Comparison of ENCODE assay signal across 7 cellular contexts in the genomic region with DNA sequence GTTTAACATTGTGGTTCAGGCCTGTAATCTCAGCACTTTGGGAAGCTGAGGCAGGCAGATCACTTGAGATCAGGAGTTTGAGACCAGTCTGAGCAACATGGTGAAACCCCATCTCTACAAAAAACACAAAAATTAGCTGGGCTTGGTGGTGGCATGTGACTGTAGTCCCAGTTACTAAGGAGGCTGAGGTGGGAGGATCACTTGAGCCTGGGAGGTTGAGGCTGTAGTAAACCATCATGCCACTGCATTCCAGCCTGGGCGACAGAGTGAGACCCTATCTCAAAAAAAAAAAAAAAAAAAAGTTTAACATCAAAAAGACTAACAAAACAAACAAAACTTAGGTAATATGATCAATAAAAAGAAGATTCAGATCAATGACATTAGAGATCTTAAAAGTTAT. TPM values are rescaled to one million over a fixed set of nuclear protein-coding genes. Genes with fewer than 3 reads are reported as not detected.
DNase-seq lines count a peak whose midpoint lies in the region; ATAC-seq and TF ChIP-seq lines count a peak whose summit lies in the region.
"Not testable (repeated sequence)": the region's sequence is repeated elsewhere in the genome, so short reads cannot be mapped to it uniquely, and the experiment has no call there.

No MANE protein-coding gene starts in this region.

- POLR2A ChIA-PET in CD8-positive, alpha-beta T cell (lab: Charles Lee): not testable (repeated sequence)
- POLR2A ChIA-PET in naive thymus-derived CD4-positive, alpha-beta T cell (lab: Charles Lee): interaction anchor here (0.7 to 1.2 kb wide), 2 partner anchors 16 to 71 kb away, joined by 3 to 4 read pairs; no protein-coding TSS in a partner anchor

- not testable (repeated sequence) for DNase-seq in CD8-positive, alpha-beta T cell; T-helper 17 cell; activated naive CD4-positive, alpha-beta T cell treated with anti-CD3 and anti-CD28 coated beads for 36 hours; naive thymus-derived CD4-positive, alpha-beta T cell
- peak; percentile 52 for DNase-seq in activated CD8-positive, alpha-beta memory T cell treated with anti-CD3 and anti-CD28 coated beads for 24 hours
- peak; percentile 1 for DNase-seq in activated naive CD8-positive, alpha-beta T cell treated with anti-CD3 and anti-CD28 coated beads, Interleukin-2, amount 50 U/mL, for 24 hours
- peak; percentile 1 for DNase-seq in posterior vena cava (ENCODE audit: low spot score)

- not testable (repeated sequence) for H3K4me3 Mint-ChIP-seq in CD8-positive, alpha-beta T cell; T-helper 17 cell; activated naive CD4-positive, alpha-beta T cell treated with anti-CD3 and anti-CD28 coated beads for 36 hours; activated naive CD8-positive, alpha-beta T cell treated with anti-CD3 and anti-CD28 coated beads, Interleukin-2, amount 50 U/mL, for 24 hours; naive thymus-derived CD4-positive, alpha-beta T cell

- H3K4me3 ChIP-seq in CD8-positive, alpha-beta T cell (ENCODE audit: low read depth, low read length); naive thymus-derived CD4-positive, alpha-beta T cell (ENCODE audit: low read length): not testable (repeated sequence)

- peaks cover 45% of the 10 kb centered on the region for H3K4me1 Mint-ChIP-seq in CD8-positive, alpha-beta T cell (ENCODE audit: low read depth)
- H3K4me1 Mint-ChIP-seq in T-helper 17 cell: peaks cover 24% of the 10 kb centered on the region
- peaks cover 48% of the 10 kb centered on the region for H3K4me1 Mint-ChIP-seq in activated naive CD4-positive, alpha-beta T cell treated with anti-CD3 and anti-CD28 coated beads for 36 hours (ENCODE audit: low read depth)
- H3K4me1 Mint-ChIP-seq in activated naive CD8-positive, alpha-beta T cell treated with anti-CD3 and anti-CD28 coated beads, Interleukin-2, amount 50 U/mL, for 24 hours: peaks cover 45% of the 10 kb centered on the region
- peaks cover 25 to 67% (median 52%) of the 10 kb centered on the region in 7 donors for H3K4me1 Mint-ChIP-seq in naive thymus-derived CD4-positive, alpha-beta T cell

- CTCF ChIA-PET in CD8-positive, alpha-beta T cell (lab: Charles Lee): not testable (repeated sequence)
- CTCF ChIA-PET in activated naive CD4-positive, alpha-beta T cell treated with anti-CD3 and anti-CD28 coated beads for 36 hours (lab: Charles Lee): interaction anchor here (1.9 kb wide), 1 partner anchor 39 kb away, joined by 5 read pairs; no protein-coding TSS in a partner anchor
- CTCF ChIA-PET in naive thymus-derived CD4-positive, alpha-beta T cell (lab: Charles Lee): interaction anchor here (0.7 kb wide), 1 partner anchor 544 kb away, joined by 4 read pairs; no protein-coding TSS in a partner anchor

- not testable (repeated sequence) for ATAC-seq in CD8-positive, alpha-beta T cell; T-helper 17 cell; activated naive CD8-positive, alpha-beta T cell treated with anti-CD3 and anti-CD28 coated beads, Interleukin-2, amount 50 U/mL, for 24 hours; naive thymus-derived CD4-positive, alpha-beta T cell

- not testable (repeated sequence) for H3K27ac ChIP-seq in CD8-positive, alpha-beta T cell (ENCODE audit: low read depth, low read length); naive thymus-derived CD4-positive, alpha-beta T cell (ENCODE audit: low read depth, low read length)

- peak overlapping the region; percentile 83 for H3K27ac Mint-ChIP-seq in CD8-positive, alpha-beta T cell
- peak overlapping the region; percentile 4 for H3K27ac Mint-ChIP-seq in T-helper 17 cell
- peak overlapping the region; percentile 86 for H3K27ac Mint-ChIP-seq in activated naive CD4-positive, alpha-beta T cell treated with anti-CD3 and anti-CD28 coated beads for 36 hours
- H3K27ac Mint-ChIP-seq in activated naive CD8-positive, alpha-beta T cell treated with anti-CD3 and anti-CD28 coated beads, Interleukin-2, amount 50 U/mL, for 24 hours: peak overlapping the region; percentile 81
- H3K27ac Mint-ChIP-seq in naive thymus-derived CD4-positive, alpha-beta T cell: peak overlapping the region in 5 of 9 donors; percentile 36 to 88 (median 55)

- not testable (repeated sequence) for H3K9me3 ChIP-seq in CD8-positive, alpha-beta T cell (ENCODE audit: low read length); T-helper 17 cell (ENCODE audit: control insufficient read depth, low read length, poor library complexity, severe bottlenecking); naive thymus-derived CD4-positive, alpha-beta T cell (ENCODE audit: control insufficient read depth in 2 of 3, low read length in 3 of 3)

- H3K27me3 ChIP-seq in CD8-positive, alpha-beta T cell (ENCODE audit: insufficient read depth, low read length); naive thymus-derived CD4-positive, alpha-beta T cell (ENCODE audit: control insufficient read depth in 2 of 2, insufficient read depth in 2 of 2, low read length in 2 of 2): not testable (repeated sequence)

- TF ChIP-seq CTCF in CD8-positive, alpha-beta T cell (IDR thresholded peaks at IDR 0.05): not testable (repeated sequence)

- peaks cover 56% of the 10 kb centered on the region for H3K36me3 Mint-ChIP-seq in CD8-positive, alpha-beta T cell
- not testable (repeated sequence) for H3K36me3 Mint-ChIP-seq in T-helper 17 cell (ENCODE audit: low read depth)
- H3K36me3 Mint-ChIP-seq in activated naive CD4-positive, alpha-beta T cell treated with anti-CD3 and anti-CD28 coated beads for 36 hours (ENCODE audit: low read depth): peaks cover 14% of the 10 kb centered on the region
- H3K36me3 Mint-ChIP-seq in activated naive CD8-positive, alpha-beta T cell treated with anti-CD3 and anti-CD28 coated beads, Interleukin-2, amount 50 U/mL, for 24 hours (ENCODE audit: low read depth): peaks cover 12% of the 10 kb centered on the region
- peaks cover 6 to 29% (median 15%) of the 10 kb centered on the region in 5 donors for H3K36me3 Mint-ChIP-seq in naive thymus-derived CD4-positive, alpha-beta T cell

- H3K36me3 ChIP-seq in CD8-positive, alpha-beta T cell (ENCODE audit: insufficient read depth, low read length): peaks cover 14% of the 10 kb centered on the region
- H3K36me3 ChIP-seq in naive thymus-derived CD4-positive, alpha-beta T cell (ENCODE audit: control insufficient read depth in 2 of 3, insufficient read depth in 3 of 3, low read length in 3 of 3): peaks cover 0 to 36% (median 0%) of the 10 kb centered on the region in 3 experiments

- intact Hi-C loops in CD8-positive, alpha-beta T cell (cut with DNase I, micrococcal nuclease); activated naive CD4-positive, alpha-beta T cell treated with anti-CD3 and anti-CD28 coated beads for 36 hours (cut with micrococcal nuclease); naive thymus-derived CD4-positive, alpha-beta T cell (cut with micrococcal nuclease); posterior vena cava (cut with DNase I): not testable (repeated sequence)

- peaks cover 46% of the 10 kb centered on the region for H3K4me1 ChIP-seq in CD8-positive, alpha-beta T cell (ENCODE audit: insufficient read depth, low read length)
- H3K4me1 ChIP-seq in naive thymus-derived CD4-positive, alpha-beta T cell (ENCODE audit: control insufficient read depth in 2 of 2, insufficient read depth in 2 of 2, low read length in 2 of 2): peaks cover 7 to 13% of the 10 kb centered on the region in 2 donors

- H3K9me3 Mint-ChIP-seq in CD8-positive, alpha-beta T cell; activated naive CD4-positive, alpha-beta T cell treated with anti-CD3 and anti-CD28 coated beads for 36 hours; activated naive CD8-positive, alpha-beta T cell treated with anti-CD3 and anti-CD28 coated beads, Interleukin-2, amount 50 U/mL, for 24 hours; naive thymus-derived CD4-positive, alpha-beta T cell: not testable (repeated sequence)

- H3K27me3 Mint-ChIP-seq in CD8-positive, alpha-beta T cell (ENCODE audit: low read depth); T-helper 17 cell; activated naive CD4-positive, alpha-beta T cell treated with anti-CD3 and anti-CD28 coated beads for 36 hours (ENCODE audit: low read depth); activated naive CD8-positive, alpha-beta T cell treated with anti-CD3 and anti-CD28 coated beads, Interleukin-2, amount 50 U/mL, for 24 hours; naive thymus-derived CD4-positive, alpha-beta T cell: not testable (repeated sequence)

RNA-seq across cellular contexts. Expression of gene TAF8, which starts 46.7 kb away (rescaled TPM):
- 10 to 100 TPM; 24.6 to 33.3 TPM for total RNA-seq in CD8-positive, alpha-beta T cell
- total RNA-seq in T-helper 17 cell (10 to 100 TPM; 28.7 to 35.3 TPM), posterior vena cava (10 to 100 TPM; 16.6 to 18.6 TPM)
- total RNA-seq in activated naive CD4-positive, alpha-beta T cell treated with anti-CD3 and anti-CD28 coated beads for 36 hours: 10 to 100 TPM; 67.3 to 68.5 TPM
- 10 to 100 TPM; 41.6 to 58.2 (median 50.8) TPM for total RNA-seq in naive thymus-derived CD4-positive, alpha-beta T cell
- 10 to 100 TPM; 23.3 to 24.6 TPM for polyA plus RNA-seq in naive thymus-derived CD4-positive, alpha-beta T cell

Comparison
In these comparisons a context has a peak if more than half of its experiments do, and no peak if none do; other contexts are left out.
1. H3K27ac Mint-ChIP-seq: peak in every context shown above with its lines; median percentile 86 in activated naive CD4-positive, alpha-beta T cell treated with anti-CD3 and anti-CD28 coated beads for 36 hours; 83 in CD8-positive, alpha-beta T cell; 81 in activated naive CD8-positive, alpha-beta T cell treated with anti-CD3 and anti-CD28 coated beads, Interleukin-2, amount 50 U/mL, for 24 hours; 55 in naive thymus-derived CD4-positive, alpha-beta T cell; 4 in T-helper 17 cell.